ENCODE assay signal across 36 cellular contexts in the genomic region with DNA sequence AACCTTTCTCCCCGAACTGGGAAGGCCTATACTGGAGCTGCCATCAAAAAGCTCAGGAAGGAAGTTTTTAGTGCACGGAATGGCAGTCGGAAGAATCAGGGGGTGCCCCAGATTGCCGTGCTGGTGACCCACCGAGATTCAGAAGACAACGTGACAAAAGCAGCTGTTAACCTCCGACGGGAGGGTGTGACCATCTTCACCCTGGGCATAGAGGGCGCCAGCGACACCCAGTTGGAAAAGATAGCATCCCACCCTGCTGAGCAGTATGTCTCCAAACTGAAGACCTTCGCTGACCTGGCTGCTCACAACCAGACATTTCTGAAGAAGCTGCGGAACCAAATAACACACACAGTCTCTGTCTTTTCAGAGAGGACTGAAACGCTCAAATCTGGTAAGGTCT. TPM values are rescaled to one million over a fixed set of nuclear protein-coding genes. Genes with fewer than 3 reads are reported as not detected.
"Had no signal": no experiment of that assay in that cellular context is flagged by ENCODE, and none has a peak within 500 bp of the region (broad histone marks: within the 10 kb centered on the region; RNA-seq: fewer than 3 reads in every experiment).

No MANE protein-coding gene starts in this region.

- H3K4me3 Mint-ChIP-seq: activated B cell treated with CpG ODN at 0.5 μM for 24 hours; activated CD4-positive, alpha-beta memory T cell treated with anti-CD3 and anti-CD28 coated beads for 36 hours; activated CD8-positive, alpha-beta memory T cell treated with anti-CD3 and anti-CD28 coated beads, Interleukin-2, amount 10 ng/mL, durations not matched to agents 7 days and 5 days; activated CD8-positive, alpha-beta T cell treated with anti-CD3 and anti-CD28 coated beads, Interleukin-2, amount 10 ng/mL, durations not matched to agents 7 days and 5 days; activated naive CD4-positive, alpha-beta T cell treated with anti-CD3 and anti-CD28 coated beads for 36 hours; activated naive CD4-positive, alpha-beta T cell treated with anti-CD3 and anti-CD28 coated beads, Interleukin-2, amount 50 U/mL, for 24 hours; activated naive CD8-positive, alpha-beta T cell treated with anti-CD3 and anti-CD28 coated beads for 36 hours; activated naive CD8-positive, alpha-beta T cell treated with anti-CD3 and anti-CD28 coated beads, Interleukin-2, amount 50 U/mL, for 24 hours; activated T-helper 1 cell treated with anti-CD3 and anti-CD28 coated beads, Interleukin-12 subunit alpha, Interleukin-12 subunit beta, Interleukin-2, Interleukin-4 antibody, amounts not matched to agents 30 ng/mL and 10 ng/mL and 1 ng/mL, durations not matched to agents 14 hours and 24 hours and 36 hours; effector memory CD8-positive, alpha-beta T cell had no signal

- DNase-seq: activated B cell treated with CpG ODN at 0.5 μM for 24 hours; activated CD4-positive, alpha-beta memory T cell treated with anti-CD3 and anti-CD28 coated beads for 36 hours; activated CD4-positive, alpha-beta T cell treated with anti-CD3 and anti-CD28 coated beads for 48 hours; activated CD8-positive, alpha-beta memory T cell treated with anti-CD3 and anti-CD28 coated beads, Interleukin-2, amount 10 ng/mL, durations not matched to agents 7 days and 5 days; activated CD8-positive, alpha-beta memory T cell treated with anti-CD3 and anti-CD28 coated beads, Interleukin-2, amount 50 U/mL, for 4 hours; activated CD8-positive, alpha-beta T cell treated with anti-CD3 and anti-CD28 coated beads, Interleukin-2, amount 10 ng/mL, durations not matched to agents 7 days and 5 days; activated effector memory CD4-positive, alpha-beta T cell treated with anti-CD3 and anti-CD28 coated beads, Interleukin-2, amount 50 U/mL, for 16 hours; activated naive CD4-positive, alpha-beta T cell treated with anti-CD3 and anti-CD28 coated beads for 36 hours; activated naive CD8-positive, alpha-beta T cell treated with anti-CD3 and anti-CD28 coated beads for 36 hours; activated naive CD8-positive, alpha-beta T cell treated with anti-CD3 and anti-CD28 coated beads, Interleukin-2, amount 50 U/mL, for 24 hours; activated T-cell treated with anti-CD3 and anti-CD28 coated beads, Interleukin-2, amount 50 U/mL, for 1 hour; activated T-cell treated with anti-CD3 and anti-CD28 coated beads, Interleukin-2, amount 50 U/mL, for 48 hours; adrenal gland; amygdala; aorta; body of pancreas; central memory CD4-positive, alpha-beta T cell; cerebellar nuclear complex; colonic mucosa; dermis blood vessel endothelial cell; effector CD4-positive, alpha-beta T cell; effector memory CD8-positive, alpha-beta T cell; erythroblast; foreskin keratinocyte; gastrocnemius medialis; glutamatergic neuron; heart left ventricle; T-helper 2 cell had no signal

- H3K9me3 Mint-ChIP-seq: activated B cell treated with CpG ODN at 0.5 μM for 24 hours; activated CD4-positive, alpha-beta memory T cell treated with anti-CD3 and anti-CD28 coated beads for 36 hours; activated naive CD4-positive, alpha-beta T cell treated with anti-CD3 and anti-CD28 coated beads for 36 hours; activated naive CD4-positive, alpha-beta T cell treated with anti-CD3 and anti-CD28 coated beads, Interleukin-2, amount 50 U/mL, for 24 hours; activated naive CD8-positive, alpha-beta T cell treated with anti-CD3 and anti-CD28 coated beads for 36 hours; activated naive CD8-positive, alpha-beta T cell treated with anti-CD3 and anti-CD28 coated beads, Interleukin-2, amount 50 U/mL, for 24 hours; activated T-helper 1 cell treated with anti-CD3 and anti-CD28 coated beads, Interleukin-12 subunit alpha, Interleukin-12 subunit beta, Interleukin-2, Interleukin-4 antibody, amounts not matched to agents 30 ng/mL and 10 ng/mL and 1 ng/mL, durations not matched to agents 14 hours and 24 hours and 36 hours; activated T-helper 2 cell treated with anti-CD3 and anti-CD28 coated beads, Interferon-gamma antibody, Interleukin-2, Interleukin-4, amounts not matched to agents 10 μg/mL and 5 μg/mL and 100 μg/mL, durations not matched to agents 14 hours and 24 hours and 36 hours; effector memory CD8-positive, alpha-beta T cell had no signal

- H3K36me3 ChIP-seq: adrenal gland, cardiac muscle cell, colonic mucosa, esophagus muscularis mucosa, gastrocnemius medialis, heart left ventricle had no signal

- H3K27me3 Mint-ChIP-seq: activated B cell treated with CpG ODN at 0.5 μM for 24 hours; activated naive CD8-positive, alpha-beta T cell treated with anti-CD3 and anti-CD28 coated beads for 36 hours had no signal

- H3K27me3 ChIP-seq: adrenal gland, body of pancreas, colonic mucosa, esophagus muscularis mucosa, foreskin keratinocyte, gastrocnemius medialis had no signal

- H3K9me3 ChIP-seq: adrenal gland, body of pancreas, colonic mucosa, esophagus muscularis mucosa, gastrocnemius medialis, heart left ventricle had no signal

- ATAC-seq: activated CD4-positive, CD25-positive, alpha-beta regulatory T cell treated with anti-CD3 and anti-CD28 coated beads, Interleukin-2, amount 50 U/mL, for 24 hours; activated CD8-positive, alpha-beta memory T cell treated with anti-CD3 and anti-CD28 coated beads, Interleukin-2, amount 10 ng/mL, durations not matched to agents 7 days and 5 days; activated CD8-positive, alpha-beta T cell treated with anti-CD3 and anti-CD28 coated beads, Interleukin-2, amount 10 ng/mL, durations not matched to agents 7 days and 5 days; activated naive CD8-positive, alpha-beta T cell treated with anti-CD3 and anti-CD28 coated beads, Interleukin-2, amount 50 U/mL, for 24 hours; body of pancreas; effector memory CD8-positive, alpha-beta T cell; foreskin keratinocyte; gastrocnemius medialis; heart left ventricle had no signal

- H3K4me1 Mint-ChIP-seq: activated B cell treated with CpG ODN at 0.5 μM for 24 hours; activated CD8-positive, alpha-beta memory T cell treated with anti-CD3 and anti-CD28 coated beads, Interleukin-2, amount 10 ng/mL, durations not matched to agents 7 days and 5 days; activated naive CD4-positive, alpha-beta T cell treated with anti-CD3 and anti-CD28 coated beads, Interleukin-2, amount 50 U/mL, for 24 hours; activated naive CD8-positive, alpha-beta T cell treated with anti-CD3 and anti-CD28 coated beads for 36 hours; activated naive CD8-positive, alpha-beta T cell treated with anti-CD3 and anti-CD28 coated beads, Interleukin-2, amount 50 U/mL, for 24 hours had no signal

- H3K4me1 ChIP-seq: adrenal gland, body of pancreas, colonic mucosa, esophagus muscularis mucosa, foreskin keratinocyte, gastrocnemius medialis, heart left ventricle had no signal

- H3K36me3 Mint-ChIP-seq: activated CD4-positive, alpha-beta memory T cell treated with anti-CD3 and anti-CD28 coated beads for 36 hours; activated CD8-positive, alpha-beta memory T cell treated with anti-CD3 and anti-CD28 coated beads, Interleukin-2, amount 10 ng/mL, durations not matched to agents 7 days and 5 days; activated naive CD4-positive, alpha-beta T cell treated with anti-CD3 and anti-CD28 coated beads, Interleukin-2, amount 50 U/mL, for 24 hours; activated naive CD8-positive, alpha-beta T cell treated with anti-CD3 and anti-CD28 coated beads for 36 hours had no signal

- H3K27ac Mint-ChIP-seq: activated B cell treated with CpG ODN at 0.5 μM for 24 hours; activated CD4-positive, alpha-beta memory T cell treated with anti-CD3 and anti-CD28 coated beads for 36 hours; activated CD8-positive, alpha-beta memory T cell treated with anti-CD3 and anti-CD28 coated beads, Interleukin-2, amount 10 ng/mL, durations not matched to agents 7 days and 5 days; activated CD8-positive, alpha-beta T cell treated with anti-CD3 and anti-CD28 coated beads, Interleukin-2, amount 10 ng/mL, durations not matched to agents 7 days and 5 days; activated naive CD4-positive, alpha-beta T cell treated with anti-CD3 and anti-CD28 coated beads for 36 hours; activated naive CD4-positive, alpha-beta T cell treated with anti-CD3 and anti-CD28 coated beads, Interleukin-2, amount 50 U/mL, for 24 hours; activated naive CD8-positive, alpha-beta T cell treated with anti-CD3 and anti-CD28 coated beads for 36 hours; activated naive CD8-positive, alpha-beta T cell treated with anti-CD3 and anti-CD28 coated beads, Interleukin-2, amount 50 U/mL, for 24 hours; activated T-helper 1 cell treated with anti-CD3 and anti-CD28 coated beads, Interleukin-12 subunit alpha, Interleukin-12 subunit beta, Interleukin-2, Interleukin-4 antibody, amounts not matched to agents 30 ng/mL and 10 ng/mL and 1 ng/mL, durations not matched to agents 14 hours and 24 hours and 36 hours; activated T-helper 2 cell treated with anti-CD3 and anti-CD28 coated beads, Interferon-gamma antibody, Interleukin-2, Interleukin-4, amounts not matched to agents 10 μg/mL and 5 μg/mL and 100 μg/mL, durations not matched to agents 14 hours and 24 hours and 36 hours; effector memory CD8-positive, alpha-beta T cell had no signal

- H3K4me3 ChIP-seq: adrenal gland, body of pancreas, cardiac muscle cell, colonic mucosa, esophagus muscularis mucosa, gastrocnemius medialis, heart left ventricle had no signal

RNA-seq across cellular contexts. Expression of gene COL6A6, which starts 48.2 kb away (rescaled TPM):
- total RNA-seq: activated B cell treated with CpG ODN at 0.5 μM for 24 hours; activated CD4-positive, alpha-beta memory T cell treated with anti-CD3 and anti-CD28 coated beads for 36 hours; activated CD8-positive, alpha-beta memory T cell treated with anti-CD3 and anti-CD28 coated beads for 36 hours; activated CD8-positive, alpha-beta memory T cell treated with anti-CD3 and anti-CD28 coated beads, Interleukin-2, amount 10 ng/mL, durations not matched to agents 7 days and 5 days; activated CD8-positive, alpha-beta T cell treated with anti-CD3 and anti-CD28 coated beads, Interleukin-2, amount 10 ng/mL, durations not matched to agents 7 days and 5 days; activated naive CD4-positive, alpha-beta T cell treated with anti-CD3 and anti-CD28 coated beads for 36 hours; activated naive CD8-positive, alpha-beta T cell treated with anti-CD3 and anti-CD28 coated beads for 36 hours; activated T-helper 1 cell treated with anti-CD3 and anti-CD28 coated beads, Interleukin-12 subunit alpha, Interleukin-12 subunit beta, Interleukin-2, Interleukin-4 antibody, amounts not matched to agents 30 ng/mL and 10 ng/mL and 1 ng/mL, durations not matched to agents 14 hours and 24 hours and 36 hours; activated T-helper 2 cell treated with anti-CD3 and anti-CD28 coated beads, Interferon-gamma antibody, Interleukin-2, Interleukin-4, amounts not matched to agents 10 μg/mL and 5 μg/mL and 100 μg/mL, durations not matched to agents 14 hours and 24 hours and 36 hours; body of pancreas; colonic mucosa; dermis blood vessel endothelial cell; foreskin keratinocyte; T-helper 1 cell treated with Interleukin-12 subunit alpha and Interleukin-12 subunit beta and Interleukin-4 antibody, amounts not matched to agents 30 ng/mL and 1 ng/mL, for 36 hours had no signal
